ENCODE assay signal across 29 cellular contexts in the genomic region with DNA sequence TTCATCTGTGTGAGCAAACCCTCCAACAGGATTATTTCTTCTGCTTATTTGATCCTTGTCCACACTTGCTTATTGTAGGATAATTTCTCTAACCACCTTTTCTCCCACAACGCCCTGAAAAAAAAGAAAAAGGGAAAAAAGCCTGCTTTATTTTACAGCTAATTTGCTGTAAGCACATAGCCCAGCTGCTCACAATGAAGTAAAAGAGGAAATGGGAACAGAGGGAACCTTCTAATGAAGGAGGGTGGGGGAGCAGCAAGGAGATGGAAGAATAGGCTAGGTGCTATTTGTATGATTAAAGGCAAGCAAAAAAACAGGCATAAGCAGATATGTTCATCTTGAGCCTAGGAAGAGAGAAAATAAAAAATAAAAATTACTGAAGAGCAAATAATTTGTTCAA.
"Had no signal": no experiment of that assay in that cellular context is flagged by ENCODE, and none has a peak within 500 bp of the region (broad histone marks: within the 10 kb centered on the region; RNA-seq: fewer than 3 reads in every experiment).

No MANE protein-coding gene starts in this region.

- H3K4me1 ChIP-seq: gastrocnemius medialis, parathyroid adenoma, suprapubic skin, tibial artery, upper lobe of right lung had no signal

- H3K4me3 Mint-ChIP-seq: activated CD4-positive, alpha-beta memory T cell treated with anti-CD3 and anti-CD28 coated beads, Interleukin-2, amount 10 ng/mL, durations not matched to agents 7 days and 5 days; activated CD4-positive, alpha-beta T cell treated with anti-CD3 and anti-CD28 coated beads, Interleukin-2, amount 10 ng/mL, durations not matched to agents 7 days and 5 days; activated T-cell treated with anti-CD3 and anti-CD28 coated beads, Interleukin-2, amount 50 U/mL, for 4 hours; activated T-helper 17 cell treated with anti-CD3 and anti-CD28 coated beads, Interleukin-2, amount 50 U/mL, for 72 hours; effector memory CD8-positive, alpha-beta T cell; nephron; WTC11 had no signal

- H3K9me3 Mint-ChIP-seq: activated CD4-positive, alpha-beta memory T cell treated with anti-CD3 and anti-CD28 coated beads, Interleukin-2, amount 10 ng/mL, durations not matched to agents 7 days and 5 days; activated CD4-positive, alpha-beta T cell treated with anti-CD3 and anti-CD28 coated beads, Interleukin-2, amount 10 ng/mL, durations not matched to agents 7 days and 5 days; activated T-cell treated with anti-CD3 and anti-CD28 coated beads, Interleukin-2, amount 50 U/mL, for 4 hours; nephron; WTC11 had no signal

- FAIRE-seq: astrocyte had no signal

- H3K79me2 ChIP-seq: parathyroid adenoma had no signal

- H3K9me3 ChIP-seq: gastrocnemius medialis, right atrium auricular region, suprapubic skin, tibial artery, upper lobe of right lung had no signal

- DNase-seq: activated CD4-positive, alpha-beta memory T cell treated with anti-CD3 and anti-CD28 coated beads, Interleukin-2, amount 10 ng/mL, durations not matched to agents 7 days and 5 days; activated CD4-positive, alpha-beta T cell treated with anti-CD3 and anti-CD28 coated beads for 1 hour; activated CD4-positive, alpha-beta T cell treated with anti-CD3 and anti-CD28 coated beads, Interleukin-2, amount 10 ng/mL, durations not matched to agents 7 days and 5 days; activated CD8-positive, alpha-beta memory T cell treated with anti-CD3 and anti-CD28 coated beads, Interleukin-2, amount 50 U/mL, for 48 hours; activated gamma-delta T cell treated with Interleukin-2 at 50 U/mL for 16 hours; activated naive CD4-positive, alpha-beta T cell treated with anti-CD3 and anti-CD28 coated beads, Interleukin-2, amount 50 U/mL, for 16 hours; activated T-cell treated with anti-CD3 and anti-CD28 coated beads, Interleukin-2, amount 50 U/mL, for 4 hours; amniotic stem cell; caudate nucleus; cortex of kidney; effector memory CD8-positive, alpha-beta T cell; erythroblast; gastrocnemius medialis; glutamatergic neuron; islet precursor cell; left ventricle myocardium superior; occipital lobe; stimulated activated CD4-positive, alpha-beta T cell treated with anti-CD3 and anti-CD28 coated beads, Interleukin-2, amount 100 ng/mL, for 24 hours; stimulated activated naive CD4-positive, alpha-beta T cell; tibial artery; upper lobe of right lung had no signal

- H3K36me3 ChIP-seq: gastrocnemius medialis, right atrium auricular region, suprapubic skin, tibial artery, upper lobe of right lung had no signal

- H3K27me3 Mint-ChIP-seq: activated CD4-positive, alpha-beta memory T cell treated with anti-CD3 and anti-CD28 coated beads, Interleukin-2, amount 10 ng/mL, durations not matched to agents 7 days and 5 days; activated CD4-positive, alpha-beta T cell treated with anti-CD3 and anti-CD28 coated beads, Interleukin-2, amount 10 ng/mL, durations not matched to agents 7 days and 5 days; effector memory CD8-positive, alpha-beta T cell had no signal

- H3K27ac Mint-ChIP-seq: activated CD4-positive, alpha-beta memory T cell treated with anti-CD3 and anti-CD28 coated beads, Interleukin-2, amount 10 ng/mL, durations not matched to agents 7 days and 5 days; activated CD4-positive, alpha-beta T cell treated with anti-CD3 and anti-CD28 coated beads, Interleukin-2, amount 10 ng/mL, durations not matched to agents 7 days and 5 days; activated T-helper 17 cell treated with anti-CD3 and anti-CD28 coated beads, Interleukin-2, amount 50 U/mL, for 72 hours; effector memory CD8-positive, alpha-beta T cell; WTC11 had no signal

- H2AFZ ChIP-seq: parathyroid adenoma had no signal

- ATAC-seq: activated T-cell treated with anti-CD3 and anti-CD28 coated beads, Interleukin-2, amount 50 U/mL, for 4 hours; activated T-helper 17 cell treated with anti-CD3 and anti-CD28 coated beads, Interleukin-2, amount 50 U/mL, for 72 hours; effector memory CD8-positive, alpha-beta T cell; gastrocnemius medialis; left ventricle myocardium superior; upper lobe of right lung; WTC11 had no signal

- H3K27ac ChIP-seq: gastrocnemius medialis, parathyroid adenoma, right atrium auricular region, suprapubic skin, tibial artery, upper lobe of right lung had no signal

- H3K27me3 ChIP-seq: gastrocnemius medialis, right atrium auricular region, suprapubic skin, tibial artery, upper lobe of right lung had no signal

- H3K4me2 ChIP-seq: smooth muscle cell had no signal

- H3K4me1 Mint-ChIP-seq: activated CD4-positive, alpha-beta memory T cell treated with anti-CD3 and anti-CD28 coated beads, Interleukin-2, amount 10 ng/mL, durations not matched to agents 7 days and 5 days; activated CD4-positive, alpha-beta T cell treated with anti-CD3 and anti-CD28 coated beads, Interleukin-2, amount 10 ng/mL, durations not matched to agents 7 days and 5 days; activated T-helper 17 cell treated with anti-CD3 and anti-CD28 coated beads, Interleukin-2, amount 50 U/mL, for 72 hours had no signal

- H3K4me3 ChIP-seq: gastrocnemius medialis, right atrium auricular region, smooth muscle cell, suprapubic skin, tibial artery, upper lobe of right lung had no signal

- H3K9ac ChIP-seq: parathyroid adenoma had no signal

- H3K36me3 Mint-ChIP-seq: WTC11 had no signal
